ENCODE assay signal across 22 cellular contexts in the genomic region with DNA sequence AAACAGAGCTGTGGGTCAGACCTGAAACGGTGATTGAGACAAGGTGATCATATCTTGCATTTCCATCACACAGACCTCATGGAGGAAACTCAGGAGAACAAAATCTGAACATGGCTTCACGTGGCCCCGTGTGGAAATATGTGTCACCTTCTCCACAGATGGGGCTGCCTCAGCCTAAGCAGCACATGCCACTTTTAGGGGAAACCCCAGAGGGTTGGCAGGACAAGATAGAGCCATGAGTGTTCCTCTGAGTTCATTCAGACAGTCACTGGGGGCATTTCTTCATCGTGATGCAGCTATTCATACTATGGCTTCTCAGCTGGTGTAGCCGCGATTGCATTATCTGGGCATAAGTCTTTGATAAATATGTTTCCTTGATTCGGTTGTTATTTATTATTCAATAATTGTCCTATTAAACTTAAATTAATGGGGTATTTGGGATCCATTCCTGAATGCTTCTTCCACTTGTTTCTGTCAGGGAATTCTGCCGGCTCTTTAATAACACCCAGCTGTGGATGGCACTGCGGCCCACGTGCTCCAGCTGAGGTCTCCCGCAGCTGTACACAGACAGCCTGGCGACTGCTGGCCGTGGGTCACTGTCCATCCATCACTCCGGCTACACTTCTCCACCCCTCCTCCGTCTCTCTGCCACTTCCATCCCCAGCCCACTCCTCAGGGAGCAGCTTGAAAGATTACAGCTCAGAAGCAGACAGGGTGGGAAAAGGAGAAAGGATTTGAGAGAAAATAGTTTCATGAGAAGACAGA.
DNase-seq lines count a peak whose midpoint lies in the region; ATAC-seq and TF ChIP-seq lines count a peak whose summit lies in the region.
"Had no signal": no experiment of that assay in that cellular context is flagged by ENCODE, and none has a peak within 500 bp of the region (broad histone marks: within the 10 kb centered on the region; RNA-seq: fewer than 3 reads in every experiment).

No MANE protein-coding gene starts in this region.

- TF ChIP-seq CTCF in nephron progenitor cell (IDR thresholded peaks at IDR 0.05), result no peak

- DNase-seq in GM03348 (ENCODE audit: low spot score) (peak; percentile 33), inferior parietal cortex (ENCODE audit: extremely low spot score) (peak; percentile 13), nephron progenitor cell (peak; percentile 25), T1000 (lab: John Stamatoyannopoulos, UW) (no peak), NCI-H2227 (lab: John Stamatoyannopoulos, UW; ENCODE audit: unreplicated experiment) (no peak)
- DNase-seq: AML-193; EL; GF-D8; GOT3; HCEC 1CT; KG1; NCI-H1092; NCI-H1436; NCI-H187 treated with DMSO at 0.1 percent for 48 hours; NCI-H226; NCI-H510A treated with DMSO at 0.1 percent for 48 hours; NCI-H774; NK-92 treated with Interleukin-12 subunit alpha and Interleukin-12 subunit beta, amount 100 ng/mL, for 24 hours; SHP77 treated with DMSO at 0.1 percent for 48 hours had no signal

- peaks cover 46% of the 10 kb centered on the region for H3K4me1 Mint-ChIP-seq in nephron progenitor cell

- H3K9me3 Mint-ChIP-seq in nephron progenitor cell, result no peaks in the 10 kb centered on the region

- no peaks in the 10 kb centered on the region for H3K36me3 Mint-ChIP-seq in nephron progenitor cell (ENCODE audit: low read depth)

- ATAC-seq in GM19455 (IDR thresholded peaks at IDR 0.05; ENCODE audit: unreplicated experiment), result no peak
- ATAC-seq in HG03521 (IDR thresholded peaks at IDR 0.05; ENCODE audit: unreplicated experiment), result no peak
- ATAC-seq: GM12878 had no signal

- no peak overlapping the region for H3K27ac Mint-ChIP-seq in nephron progenitor cell

- H3K27me3 Mint-ChIP-seq in nephron progenitor cell (ENCODE audit: low read depth, poor library complexity), result peaks cover 14% of the 10 kb centered on the region

- no peak overlapping the region for H3K4me3 Mint-ChIP-seq in nephron progenitor cell

Comparison
In these comparisons a context has a peak if more than half of its experiments do, and no peak if none do; other contexts are left out.
1. DNase-seq: peak in GM03348 (single experiment), inferior parietal cortex (single experiment) and nephron progenitor cell (single experiment); none in T1000 (single experiment) and NCI-H2227 (single experiment).